In the genomic region with DNA sequence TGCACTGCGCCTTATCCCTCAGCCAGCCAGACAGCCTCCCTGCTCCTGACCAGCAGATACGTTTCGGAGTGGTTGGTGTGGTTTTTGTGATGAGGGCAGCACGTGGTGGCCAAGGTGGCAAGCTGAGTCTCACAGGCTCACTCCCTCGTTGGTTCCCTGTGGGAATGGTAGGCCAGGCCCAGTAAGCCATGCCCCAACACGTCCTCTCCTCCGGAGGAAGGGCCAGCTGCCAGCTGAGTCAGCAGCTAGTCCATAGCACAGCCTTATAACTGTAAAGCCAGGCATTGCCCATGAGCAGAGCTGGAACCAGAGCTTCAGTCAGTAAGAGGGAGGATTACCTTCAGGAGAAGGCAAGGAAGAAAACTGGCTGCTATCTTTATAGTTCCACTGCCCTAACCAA, we compare ENCODE assay signal across 11 cellular contexts. TPM values are rescaled to one million over a fixed set of nuclear protein-coding genes. Genes with fewer than 3 reads are reported as not detected.
DNase-seq lines count a peak whose midpoint lies in the region; ATAC-seq and TF ChIP-seq lines count a peak whose summit lies in the region.
"Had no signal": no experiment of that assay in that cellular context is flagged by ENCODE, and none has a peak within 500 bp of the region (broad histone marks: within the 10 kb centered on the region; RNA-seq: fewer than 3 reads in every experiment).

No MANE protein-coding gene starts in this region.

- no peak overlapping the region for H3K4me3 ChIP-seq in suprapubic skin

- TF ChIP-seq CTCF in natural killer cell (IDR thresholded peaks at IDR 0.05) (no peak), suprapubic skin (IDR thresholded peaks at IDR 0.05) (no peak)

- no peaks in the 10 kb centered on the region for H3K9me3 Mint-ChIP-seq in natural killer cell treated with Interleukin-12 subunit alpha and Interleukin-12 subunit beta and Interleukin-15 and Interleukin-18, amount 100 ng/mL, for 72 hours
- H3K9me3 Mint-ChIP-seq in natural killer cell = no peaks in the 10 kb centered on the region
- H3K9me3 Mint-ChIP-seq in activated naive CD4-positive, alpha-beta T cell treated with anti-CD3 and anti-CD28 coated beads, Interleukin-2, amount 50 U/mL, for 72 hours = no peaks in the 10 kb centered on the region

- H3K36me3 Mint-ChIP-seq in natural killer cell treated with Interleukin-12 subunit alpha and Interleukin-12 subunit beta and Interleukin-15 and Interleukin-18, amount 100 ng/mL, for 72 hours = no peaks in the 10 kb centered on the region
- no peaks in the 10 kb centered on the region for H3K36me3 Mint-ChIP-seq in natural killer cell
- H3K36me3 Mint-ChIP-seq in activated naive CD4-positive, alpha-beta T cell treated with anti-CD3 and anti-CD28 coated beads, Interleukin-2, amount 50 U/mL, for 72 hours = peaks cover 0 to 7% of the 10 kb centered on the region in 2 donors

- TF ChIP-seq POLR2A in suprapubic skin (IDR thresholded peaks at IDR 0.05) = no peak

- H3K4me3 Mint-ChIP-seq in natural killer cell treated with Interleukin-12 subunit alpha and Interleukin-12 subunit beta and Interleukin-15 and Interleukin-18, amount 100 ng/mL, for 72 hours = no peak overlapping the region
- H3K4me3 Mint-ChIP-seq in natural killer cell = no peak overlapping the region

- H3K27ac Mint-ChIP-seq in natural killer cell treated with Interleukin-12 subunit alpha and Interleukin-12 subunit beta and Interleukin-15 and Interleukin-18, amount 100 ng/mL, for 72 hours = peak overlapping the region; percentile 35 to 72
- peak overlapping the region in 1 of 2 donors; percentile 31 for H3K27ac Mint-ChIP-seq in natural killer cell
- H3K27ac Mint-ChIP-seq in activated naive CD4-positive, alpha-beta T cell treated with anti-CD3 and anti-CD28 coated beads, Interleukin-2, amount 50 U/mL, for 72 hours = peak overlapping the region; percentile 52 to 86

- no peak overlapping the region for H3K27ac ChIP-seq in suprapubic skin

- peaks cover 22 to 46% of the 10 kb centered on the region in 2 donors for H3K4me1 Mint-ChIP-seq in natural killer cell treated with Interleukin-12 subunit alpha and Interleukin-12 subunit beta and Interleukin-15 and Interleukin-18, amount 100 ng/mL, for 72 hours (ENCODE audit: low read depth in 2 of 2)
- H3K4me1 Mint-ChIP-seq in natural killer cell = peaks cover 24 to 47% of the 10 kb centered on the region in 2 donors

- H3K27me3 Mint-ChIP-seq in natural killer cell treated with Interleukin-12 subunit alpha and Interleukin-12 subunit beta and Interleukin-15 and Interleukin-18, amount 100 ng/mL, for 72 hours = no peaks in the 10 kb centered on the region
- no peaks in the 10 kb centered on the region for H3K27me3 Mint-ChIP-seq in natural killer cell (ENCODE audit: low read depth in 2 of 2)

- no peaks in the 10 kb centered on the region for H3K27me3 ChIP-seq in suprapubic skin

- H3K36me3 ChIP-seq in suprapubic skin = peaks cover 55% of the 10 kb centered on the region

- no peak for TF ChIP-seq EP300 in suprapubic skin (IDR thresholded peaks at IDR 0.05)

- ATAC-seq in natural killer cell treated with Interleukin-12 subunit alpha and Interleukin-12 subunit beta and Interleukin-15 and Interleukin-18, amount 100 ng/mL, for 72 hours = no peak
- ATAC-seq in natural killer cell = no peak
- ATAC-seq in activated naive CD4-positive, alpha-beta T cell treated with anti-CD3 and anti-CD28 coated beads, Interleukin-2, amount 50 U/mL, for 72 hours = no peak
- ATAC-seq in left ventricle myocardium superior = no peak
- no peak for ATAC-seq in GM21619 (IDR thresholded peaks at IDR 0.05; ENCODE audit: unreplicated experiment)

- intact Hi-C loops in natural killer cell (cut with micrococcal nuclease) = no loop called here
- intact Hi-C loops in left ventricle myocardium superior (cut with micrococcal nuclease) = no loop called here

- WGBS in suprapubic skin = 52% methylated on average over 2 of the region's 7 CpGs

- H3K9me3 ChIP-seq in suprapubic skin = no peaks in the 10 kb centered on the region

- H3K4me1 ChIP-seq in suprapubic skin = peaks cover 41% of the 10 kb centered on the region

- no peak for DNase-seq in natural killer cell treated with Interleukin-12 subunit alpha and Interleukin-12 subunit beta and Interleukin-15 and Interleukin-18, amount 100 ng/mL, for 72 hours (ENCODE audit: low spot score)
- DNase-seq in natural killer cell = no peak
- DNase-seq in activated naive CD4-positive, alpha-beta T cell treated with anti-CD3 and anti-CD28 coated beads, Interleukin-2, amount 50 U/mL, for 72 hours (ENCODE audit: low spot score in 2 of 2) = no peak
- DNase-seq in left ventricle myocardium superior = peak; percentile 42
- DNase-seq in HT-29 (ENCODE audit: low spot score) = no peak
- no peak for DNase-seq in NCI-H526 (lab: John Stamatoyannopoulos, UW)
- no peak for DNase-seq in suprapubic skin (ENCODE audit: low spot score in 2 of 2)
- DNase-seq: NCI-H1694 treated with DMSO at 0.1 percent for 48 hours; stimulated activated CD4-positive, alpha-beta T cell treated with anti-CD3 and anti-CD28 coated beads, Interleukin-12 subunit alpha, Interleukin-12 subunit beta, amount 100 ng/mL, for 4 hours had no signal

RNA-seq across cellular contexts. Expression of gene SZRD1, which starts 29.5 kb away (rescaled TPM):
- total RNA-seq in natural killer cell treated with Interleukin-12 subunit alpha and Interleukin-12 subunit beta and Interleukin-15 and Interleukin-18, amount 100 ng/mL, for 72 hours = 100 to 1,000 TPM; 232 to 279 TPM
- total RNA-seq in natural killer cell = 100 to 1,000 TPM; 170 to 187 (median 177) TPM
- total RNA-seq in activated naive CD4-positive, alpha-beta T cell treated with anti-CD3 and anti-CD28 coated beads, Interleukin-2, amount 50 U/mL, for 72 hours = 100 to 1,000 TPM; 151 to 170 TPM
- 109 TPM for total RNA-seq in left ventricle myocardium superior
- total RNA-seq in HT-29 (2014; rRNA removed; shearing (Covaris generic)) = 92.5 and 108 TPM in 2 replicates
- total RNA-seq in suprapubic skin = 10 to 100 TPM; 48.0 to 59.5 (median 58.0) TPM

RNA-seq across cellular contexts. Expression of gene SPATA21, which starts 40.6 kb away (rescaled TPM):
- total RNA-seq in natural killer cell treated with Interleukin-12 subunit alpha and Interleukin-12 subunit beta and Interleukin-15 and Interleukin-18, amount 100 ng/mL, for 72 hours = not detected
- total RNA-seq in natural killer cell (under 1 TPM; 0.35 to 0.55 (median 0.36) TPM), left ventricle myocardium superior (not detected), suprapubic skin (not detected)
- total RNA-seq in activated naive CD4-positive, alpha-beta T cell treated with anti-CD3 and anti-CD28 coated beads, Interleukin-2, amount 50 U/mL, for 72 hours = not detected
- total RNA-seq in HT-29 (2014; rRNA removed; shearing (Covaris generic)) = not detected in 2 replicates
- total RNA-seq: frontal cortex had no signal

RNA-seq across cellular contexts. Expression of gene NECAP2, which starts 43.9 kb away (rescaled TPM):
- total RNA-seq in natural killer cell treated with Interleukin-12 subunit alpha and Interleukin-12 subunit beta and Interleukin-15 and Interleukin-18, amount 100 ng/mL, for 72 hours = 10 to 100 TPM; 72.0 to 95.4 TPM
- total RNA-seq in natural killer cell (10 to 100 TPM; 62.1 to 73.1 (median 73.0) TPM), left ventricle myocardium superior (13.7 TPM), suprapubic skin (100 to 1,000 TPM in 1 of 4 donors, 10 to 100 TPM in 3; 71.4 to 100 (median 80.6) TPM)
- 10 to 100 TPM; 58.8 to 69.5 TPM for total RNA-seq in activated naive CD4-positive, alpha-beta T cell treated with anti-CD3 and anti-CD28 coated beads, Interleukin-2, amount 50 U/mL, for 72 hours
- total RNA-seq in HT-29 (2014; rRNA removed; shearing (Covaris generic)) = 55.0 and 72.1 TPM in 2 replicates

RNA-seq across cellular contexts. Expression of gene FBXO42, which starts 44.3 kb away (rescaled TPM):
- 10 to 100 TPM; 27.9 to 34.9 TPM for total RNA-seq in natural killer cell treated with Interleukin-12 subunit alpha and Interleukin-12 subunit beta and Interleukin-15 and Interleukin-18, amount 100 ng/mL, for 72 hours
- total RNA-seq in natural killer cell (10 to 100 TPM; 19.5 to 24.5 (median 24.1) TPM), left ventricle myocardium superior (23.1 TPM), suprapubic skin (10 to 100 TPM; 51.1 to 61.4 (median 55.5) TPM)
- total RNA-seq in activated naive CD4-positive, alpha-beta T cell treated with anti-CD3 and anti-CD28 coated beads, Interleukin-2, amount 50 U/mL, for 72 hours = 10 to 100 TPM; 12.6 to 23.4 TPM
- total RNA-seq in HT-29 (2014; rRNA removed; shearing (Covaris generic)) = 10.8 and 16.3 TPM in 2 replicates
